1 cellular context compared by ENCODE assay signal in the genomic region with DNA sequence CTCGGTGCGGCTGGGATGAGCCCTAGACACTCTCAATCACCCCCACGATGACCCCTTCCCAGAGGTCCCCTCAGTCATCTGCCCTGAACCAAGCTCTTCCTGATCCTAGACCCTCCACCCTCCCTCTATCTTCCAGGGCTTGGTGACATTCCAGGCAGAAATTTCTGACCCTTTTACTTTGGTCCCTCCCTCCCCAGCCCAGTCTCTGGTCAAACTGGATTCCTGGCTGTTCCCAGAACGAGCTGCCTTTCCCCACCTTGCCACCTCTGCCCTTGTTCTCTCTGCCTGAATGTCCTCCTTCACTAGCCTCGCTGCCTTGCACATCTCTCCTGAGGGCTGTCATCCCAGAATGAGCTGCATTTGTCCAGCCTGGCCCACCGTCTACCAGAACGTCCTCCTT.
A peak's percentile ranks its signal among the peaks of the same experiment; 100 is the strongest.
TF ChIP-seq lines count a peak whose summit lies in the region.

No MANE protein-coding gene starts in this region.

TF ChIP-seq in HepG2, 621 proteins besides CTCF, POLR2A, EP300 and RAD21:
- TF ChIP-seq ZSCAN22 (CRISPR knock-in tag; IDR thresholded peaks at IDR 0.05) (no peak), ZNF746 (CRISPR knock-in tag; IDR thresholded peaks at IDR 0.05) (no peak), ZNF607 (CRISPR knock-in tag; IDR thresholded peaks at IDR 0.05; ENCODE audit: borderline replicate concordance) (no peak), ZNF644 (CRISPR knock-in tag; IDR thresholded peaks at IDR 0.05; ENCODE audit: low read depth) (0 out of 2 replicates have a peak, but pooled peaks have one; percentile 2), ATAD3A (CRISPR knock-in tag; IDR thresholded peaks at IDR 0.05) (no peak), U2AF1 (optimal IDR thresholded peaks at IDR 0.05; ENCODE audit: low read depth, low read length) (no peak), IRF2 (CRISPR knock-in tag; IDR thresholded peaks at IDR 0.05) (no peak), HHEX (CRISPR knock-in tag; IDR thresholded peaks at IDR 0.05) (no peak), ZSCAN29 (CRISPR knock-in tag; conservative IDR thresholded peaks at IDR 0.05) (no peak), CBFB (CRISPR knock-in tag; IDR thresholded peaks at IDR 0.05) (no peak), TEAD3 (CRISPR knock-in tag; optimal IDR thresholded peaks at IDR 0.05; ENCODE audit: borderline replicate concordance) (peak; percentile 7), SP1 (IDR thresholded peaks at IDR 0.05) (no peak), SP1 (CRISPR knock-in tag; IDR thresholded peaks at IDR 0.05) (no peak), DMAP1 (CRISPR knock-in tag; IDR thresholded peaks at IDR 0.05) (peak; percentile 39; the same call in 1 of the 2 replicates), ZFP62 (CRISPR knock-in tag; IDR thresholded peaks at IDR 0.05) (no peak), HOXA7 (CRISPR knock-in tag; IDR thresholded peaks at IDR 0.05) (no peak)
